In genomic region chr5:116865651-116866050, GRCh38 we compare ENCODE assay signal across 1 cellular context.
TF ChIP-seq lines count a peak whose summit lies in the region.

No MANE protein-coding gene starts in this region.

TF ChIP-seq in GM23338, 12 proteins besides CTCF, POLR2A, EP300 and RAD21:
- no peak for TF ChIP-seq ZNF462 (CRISPR knock-in tag; IDR thresholded peaks at IDR 0.05)
- TF ChIP-seq POLR2AphosphoS5 (IDR thresholded peaks at IDR 0.05; ENCODE audit: low read depth), result no peak
- TF ChIP-seq CREB1 (CRISPR knock-in tag; IDR thresholded peaks at IDR 0.05; ENCODE audit: low read depth), result no peak
- TF ChIP-seq NANOG (IDR thresholded peaks at IDR 0.05; ENCODE audit: borderline replicate concordance), result 0 out of 2 replicates have a peak, but pooled peaks have one; percentile 13
- TF ChIP-seq ETS1 (IDR thresholded peaks at IDR 0.05), result no peak
- no peak for TF ChIP-seq ZNF331 (CRISPR knock-in tag; IDR thresholded peaks at IDR 0.05; ENCODE audit: low read depth)
